Comparison of ENCODE assay signal across 28 cellular contexts in genomic region chr4:159158989-159159388, GRCh38.
"Had no signal": no experiment of that assay in that cellular context is flagged by ENCODE, and none has a peak within 500 bp of the region (broad histone marks: within the 10 kb centered on the region; RNA-seq: fewer than 3 reads in every experiment).

No MANE protein-coding gene starts in this region.

- FAIRE-seq: colon had no signal

- H3K4me1 ChIP-seq: prostate gland, testis had no signal

- H3K36me3 ChIP-seq: brain microvascular endothelial cell, esophagus muscularis mucosa, neutrophil, ovary, prostate gland, right atrium auricular region, stomach, vagina, WERI-Rb-1 had no signal

- H3K27ac ChIP-seq: brain microvascular endothelial cell, esophagus muscularis mucosa, hepatocyte, neutrophil, ovary, prostate gland, right atrium auricular region, stomach, testis, vagina, WERI-Rb-1 had no signal

- H3K4me2 ChIP-seq: hepatocyte had no signal

- H2AFZ ChIP-seq: hepatocyte had no signal

- ATAC-seq: activated CD8-positive, alpha-beta T cell treated with anti-CD3 and anti-CD28 coated beads, Interleukin-2, amount 10 ng/mL, durations not matched to agents 7 days and 5 days; left lobe of liver; natural killer cell; stimulated activated effector memory CD8-positive, alpha-beta T cell treated with anti-CD3 and anti-CD28 coated beads, Interleukin-12 subunit alpha, Interleukin-12 subunit beta, amount 100 ng/mL, for 72 hours had no signal

- H3K27me3 Mint-ChIP-seq: activated naive CD4-positive, alpha-beta T cell treated with anti-CD3 and anti-CD28 coated beads, Interleukin-2, amount 50 U/mL, for 24 hours; central memory CD8-positive, alpha-beta T cell; type B pancreatic cell had no signal

- H3K27ac Mint-ChIP-seq: activated CD8-positive, alpha-beta T cell treated with anti-CD3 and anti-CD28 coated beads, Interleukin-2, amount 10 ng/mL, durations not matched to agents 7 days and 5 days; activated naive CD4-positive, alpha-beta T cell treated with anti-CD3 and anti-CD28 coated beads, Interleukin-2, amount 50 U/mL, for 24 hours; immature natural killer cell; natural killer cell; stimulated activated effector memory CD8-positive, alpha-beta T cell treated with anti-CD3 and anti-CD28 coated beads, Interleukin-12 subunit alpha, Interleukin-12 subunit beta, amount 100 ng/mL, for 72 hours; type B pancreatic cell had no signal

- DNase-seq: activated CD4-positive, alpha-beta T cell treated with anti-CD3 and anti-CD28 coated beads for 1 hour; activated CD4-positive, alpha-beta T cell treated with anti-CD3 and anti-CD28 coated beads, Interleukin-2, amount 50 U/mL, for 1 hour; activated CD8-positive, alpha-beta T cell treated with anti-CD3 and anti-CD28 coated beads, Interleukin-2, amount 10 ng/mL, durations not matched to agents 7 days and 5 days; activated gamma-delta T cell treated with Interleukin-2 at 50 U/mL for 16 hours; activated T-cell treated with anti-CD3 and anti-CD28 coated beads, Interleukin-2, amount 50 U/mL, for 1 hour; aorta; brain microvascular endothelial cell; effector memory CD4-positive, alpha-beta T cell; glutamatergic neuron; immature natural killer cell; natural killer cell; ovary; stimulated activated CD4-positive, alpha-beta T cell treated with anti-CD3 and anti-CD28 coated beads, Interleukin-1b, Interleukin-23, amount 100 ng/mL, for 48 hours; stomach; testis; WERI-Rb-1 had no signal

- H3K27me3 ChIP-seq: brain microvascular endothelial cell, esophagus muscularis mucosa, hepatocyte, neutrophil, ovary, right atrium auricular region, stomach, testis, vagina had no signal

- H3K36me3 Mint-ChIP-seq: activated naive CD4-positive, alpha-beta T cell treated with anti-CD3 and anti-CD28 coated beads, Interleukin-2, amount 50 U/mL, for 24 hours; immature natural killer cell; natural killer cell; stimulated activated effector memory CD8-positive, alpha-beta T cell treated with anti-CD3 and anti-CD28 coated beads, Interleukin-12 subunit alpha, Interleukin-12 subunit beta, amount 100 ng/mL, for 72 hours; type B pancreatic cell had no signal

- H3K9me3 Mint-ChIP-seq: activated naive CD4-positive, alpha-beta T cell treated with anti-CD3 and anti-CD28 coated beads, Interleukin-2, amount 50 U/mL, for 24 hours; central memory CD8-positive, alpha-beta T cell; immature natural killer cell; natural killer cell; stimulated activated effector memory CD8-positive, alpha-beta T cell treated with anti-CD3 and anti-CD28 coated beads, Interleukin-12 subunit alpha, Interleukin-12 subunit beta, amount 100 ng/mL, for 72 hours; type B pancreatic cell had no signal

- H3K4me3 Mint-ChIP-seq: activated CD8-positive, alpha-beta T cell treated with anti-CD3 and anti-CD28 coated beads, Interleukin-2, amount 10 ng/mL, durations not matched to agents 7 days and 5 days; activated naive CD4-positive, alpha-beta T cell treated with anti-CD3 and anti-CD28 coated beads, Interleukin-2, amount 50 U/mL, for 24 hours; central memory CD8-positive, alpha-beta T cell; immature natural killer cell; natural killer cell; stimulated activated effector memory CD8-positive, alpha-beta T cell treated with anti-CD3 and anti-CD28 coated beads, Interleukin-12 subunit alpha, Interleukin-12 subunit beta, amount 100 ng/mL, for 72 hours; type B pancreatic cell had no signal

- H3K4me3 ChIP-seq: esophagus muscularis mucosa, hepatocyte, ovary, prostate gland, right atrium auricular region, stomach, testis, vagina had no signal

- H3K9me3 ChIP-seq: esophagus muscularis mucosa, neutrophil, ovary, prostate gland, right atrium auricular region, stomach, testis, vagina had no signal
